ENCODE assay signal across 15 cellular contexts in genomic region chr12:119843100-119843499, GRCh38. TPM values are rescaled to one million over a fixed set of nuclear protein-coding genes. Genes with fewer than 3 reads are reported as not detected.
DNase-seq lines count a peak whose midpoint lies in the region; ATAC-seq, FAIRE-seq and TF ChIP-seq lines count a peak whose summit lies in the region.
"Had no signal": no experiment of that assay in that cellular context is flagged by ENCODE, and none has a peak within 500 bp of the region (broad histone marks: within the 10 kb centered on the region; RNA-seq: fewer than 3 reads in every experiment).

No MANE protein-coding gene starts in this region.

- peak overlapping the region; percentile 3 for H3K27ac Mint-ChIP-seq in activated T-helper 1 cell treated with anti-CD3 and anti-CD28 coated beads, Interleukin-12 subunit alpha, Interleukin-12 subunit beta, Interleukin-2, Interleukin-4 antibody, amounts not matched to agents 30 ng/mL and 10 ng/mL and 1 ng/mL, durations not matched to agents 14 hours and 24 hours and 36 hours
- H3K27ac Mint-ChIP-seq in activated CD8-positive, alpha-beta memory T cell treated with anti-CD3 and anti-CD28 coated beads, Interleukin-2, amount 10 ng/mL, durations not matched to agents 7 days and 5 days = no peak overlapping the region
- H3K27ac Mint-ChIP-seq: activated CD4-positive, alpha-beta T cell treated with anti-CD3 and anti-CD28 coated beads for 36 hours; activated T-cell treated with anti-CD3 and anti-CD28 coated beads, Interleukin-2, amount 50 U/mL, for 72 hours; B cell; T-helper 1 cell treated with Interleukin-12 subunit alpha and Interleukin-12 subunit beta and Interleukin-4 antibody, amounts not matched to agents 30 μg/mL and 1 μg/mL, for 36 hours had no signal

- TF ChIP-seq CTCF in AG09319 (IDR thresholded peaks at IDR 0.05; ENCODE audit: low read depth, low read length) (no peak), hepatocyte (IDR thresholded peaks at IDR 0.05; ENCODE audit: poor library complexity) (no peak)

- FAIRE-seq in H54 (lab: Jason Lieb, UNC) = no peak

- H3K4me3 Mint-ChIP-seq in activated T-helper 1 cell treated with anti-CD3 and anti-CD28 coated beads, Interleukin-12 subunit alpha, Interleukin-12 subunit beta, Interleukin-2, Interleukin-4 antibody, amounts not matched to agents 30 ng/mL and 10 ng/mL and 1 ng/mL, durations not matched to agents 14 hours and 24 hours and 36 hours = no peak overlapping the region
- H3K4me3 Mint-ChIP-seq in activated CD8-positive, alpha-beta memory T cell treated with anti-CD3 and anti-CD28 coated beads, Interleukin-2, amount 10 ng/mL, durations not matched to agents 7 days and 5 days = no peak overlapping the region
- H3K4me3 Mint-ChIP-seq: activated CD4-positive, alpha-beta T cell treated with anti-CD3 and anti-CD28 coated beads for 36 hours; activated T-cell treated with anti-CD3 and anti-CD28 coated beads, Interleukin-2, amount 50 U/mL, for 72 hours; B cell; T-helper 1 cell treated with Interleukin-12 subunit alpha and Interleukin-12 subunit beta and Interleukin-4 antibody, amounts not matched to agents 30 μg/mL and 1 μg/mL, for 36 hours had no signal

- H3K27ac ChIP-seq in hepatocyte = no peak overlapping the region
- H3K27ac ChIP-seq: gastrocnemius medialis had no signal

- peaks cover 4% of the 10 kb centered on the region for H3K9me3 Mint-ChIP-seq in activated T-helper 1 cell treated with anti-CD3 and anti-CD28 coated beads, Interleukin-12 subunit alpha, Interleukin-12 subunit beta, Interleukin-2, Interleukin-4 antibody, amounts not matched to agents 30 ng/mL and 10 ng/mL and 1 ng/mL, durations not matched to agents 14 hours and 24 hours and 36 hours
- H3K9me3 Mint-ChIP-seq in activated CD8-positive, alpha-beta memory T cell treated with anti-CD3 and anti-CD28 coated beads, Interleukin-2, amount 10 ng/mL, durations not matched to agents 7 days and 5 days (ENCODE audit: low read depth) = peaks cover 4% of the 10 kb centered on the region
- H3K9me3 Mint-ChIP-seq: T-helper 1 cell treated with Interleukin-12 subunit alpha and Interleukin-12 subunit beta and Interleukin-4 antibody, amounts not matched to agents 30 μg/mL and 1 μg/mL, for 36 hours had no signal

- no peaks in the 10 kb centered on the region for H3K4me1 Mint-ChIP-seq in activated T-helper 1 cell treated with anti-CD3 and anti-CD28 coated beads, Interleukin-12 subunit alpha, Interleukin-12 subunit beta, Interleukin-2, Interleukin-4 antibody, amounts not matched to agents 30 ng/mL and 10 ng/mL and 1 ng/mL, durations not matched to agents 14 hours and 24 hours and 36 hours (ENCODE audit: low read depth)
- H3K4me1 Mint-ChIP-seq in activated CD8-positive, alpha-beta memory T cell treated with anti-CD3 and anti-CD28 coated beads, Interleukin-2, amount 10 ng/mL, durations not matched to agents 7 days and 5 days = no peaks in the 10 kb centered on the region
- H3K4me1 Mint-ChIP-seq: activated CD4-positive, alpha-beta T cell treated with anti-CD3 and anti-CD28 coated beads for 36 hours had no signal

- H3K4me3 ChIP-seq in hepatocyte = no peak overlapping the region
- H3K4me3 ChIP-seq: gastrocnemius medialis had no signal

- H2AFZ ChIP-seq in hepatocyte = no peak overlapping the region

- H3K9me3 ChIP-seq in hepatocyte (ENCODE audit: low read depth) = no peaks in the 10 kb centered on the region
- H3K9me3 ChIP-seq: gastrocnemius medialis had no signal

- no peaks in the 10 kb centered on the region for H3K27me3 ChIP-seq in hepatocyte
- H3K27me3 ChIP-seq: gastrocnemius medialis had no signal

- no peaks in the 10 kb centered on the region for H3K36me3 ChIP-seq in hepatocyte (replicated peaks; ENCODE audit: insufficient read depth, low read depth)
- H3K36me3 ChIP-seq: gastrocnemius medialis had no signal

- peaks cover 37% of the 10 kb centered on the region for H3K36me3 Mint-ChIP-seq in activated T-helper 1 cell treated with anti-CD3 and anti-CD28 coated beads, Interleukin-12 subunit alpha, Interleukin-12 subunit beta, Interleukin-2, Interleukin-4 antibody, amounts not matched to agents 30 ng/mL and 10 ng/mL and 1 ng/mL, durations not matched to agents 14 hours and 24 hours and 36 hours (ENCODE audit: low read depth)
- H3K36me3 Mint-ChIP-seq in activated CD8-positive, alpha-beta memory T cell treated with anti-CD3 and anti-CD28 coated beads, Interleukin-2, amount 10 ng/mL, durations not matched to agents 7 days and 5 days = peaks cover 78% of the 10 kb centered on the region

- H3K79me2 ChIP-seq in hepatocyte = no peaks in the 10 kb centered on the region

- no peaks in the 10 kb centered on the region for H3K4me1 ChIP-seq in hepatocyte (ENCODE audit: insufficient read depth)
- H3K4me1 ChIP-seq: gastrocnemius medialis had no signal

- no peak overlapping the region for H3K4me2 ChIP-seq in hepatocyte

- no peaks in the 10 kb centered on the region for H3K9me2 ChIP-seq in hepatocyte (replicated peaks; ENCODE audit: insufficient read depth)

- no peak for ATAC-seq in activated CD8-positive, alpha-beta memory T cell treated with anti-CD3 and anti-CD28 coated beads, Interleukin-2, amount 10 ng/mL, durations not matched to agents 7 days and 5 days
- no peak for ATAC-seq in GM18511 (IDR thresholded peaks at IDR 0.05; ENCODE audit: unreplicated experiment)
- ATAC-seq in GM18868 (IDR thresholded peaks at IDR 0.05; ENCODE audit: unreplicated experiment) = no peak
- ATAC-seq: activated CD4-positive, alpha-beta T cell treated with anti-CD3 and anti-CD28 coated beads for 36 hours; activated T-cell treated with anti-CD3 and anti-CD28 coated beads, Interleukin-2, amount 50 U/mL, for 72 hours; gastrocnemius medialis; Panc1 had no signal

- no peak for TF ChIP-seq POLR2A in H54 (IDR thresholded peaks at IDR 0.05; ENCODE audit: low read depth, low read length)

- DNase-seq in AG09319 (ENCODE audit: extremely low read depth, low read depth) (peak; percentile 20), H54 (ENCODE audit: insufficient read length, low spot score) (peak; percentile 17), hepatocyte (ENCODE audit: low spot score) (peak; percentile 12), NCI-H1105 treated with DMSO at 0.1 percent for 48 hours (lab: John Stamatoyannopoulos, UW) (no peak)
- DNase-seq in activated T-helper 1 cell treated with anti-CD3 and anti-CD28 coated beads, Interleukin-12 subunit alpha, Interleukin-12 subunit beta, Interleukin-2, Interleukin-4 antibody, amounts not matched to agents 30 ng/mL and 10 ng/mL and 1 ng/mL, durations not matched to agents 14 hours and 24 hours and 36 hours (ENCODE audit: low spot score) = no peak
- no peak for DNase-seq in activated CD8-positive, alpha-beta memory T cell treated with anti-CD3 and anti-CD28 coated beads, Interleukin-2, amount 10 ng/mL, durations not matched to agents 7 days and 5 days
- DNase-seq: activated CD4-positive, alpha-beta T cell treated with anti-CD3 and anti-CD28 coated beads for 36 hours; activated T-cell treated with anti-CD3 and anti-CD28 coated beads, Interleukin-2, amount 50 U/mL, for 72 hours; gastrocnemius medialis; trophoblast cell had no signal

- WGBS in hepatocyte (ENCODE audit: low lambda C conversion rate, missing lambda C conversion rate) = 70% methylated on average over 2 of the region's 2 CpGs

- H4K20me1 ChIP-seq in hepatocyte (ENCODE audit: insufficient read depth, poor library complexity, severe bottlenecking) = no peaks in the 10 kb centered on the region

- CTCF ChIA-PET in activated CD8-positive, alpha-beta memory T cell treated with anti-CD3 and anti-CD28 coated beads, Interleukin-2, amount 10 ng/mL, durations not matched to agents 7 days and 5 days (lab: Charles Lee) = no interaction called here

- H3K27me3 Mint-ChIP-seq in activated T-helper 1 cell treated with anti-CD3 and anti-CD28 coated beads, Interleukin-12 subunit alpha, Interleukin-12 subunit beta, Interleukin-2, Interleukin-4 antibody, amounts not matched to agents 30 ng/mL and 10 ng/mL and 1 ng/mL, durations not matched to agents 14 hours and 24 hours and 36 hours (ENCODE audit: insufficient read depth) = no peaks in the 10 kb centered on the region
- H3K27me3 Mint-ChIP-seq in activated CD8-positive, alpha-beta memory T cell treated with anti-CD3 and anti-CD28 coated beads, Interleukin-2, amount 10 ng/mL, durations not matched to agents 7 days and 5 days = no peaks in the 10 kb centered on the region
- H3K27me3 Mint-ChIP-seq: activated CD4-positive, alpha-beta T cell treated with anti-CD3 and anti-CD28 coated beads for 36 hours; B cell had no signal

- intact Hi-C loops in activated T-helper 1 cell treated with anti-CD3 and anti-CD28 coated beads, Interleukin-12 subunit alpha, Interleukin-12 subunit beta, Interleukin-2, Interleukin-4 antibody, amounts not matched to agents 30 ng/mL and 10 ng/mL and 1 ng/mL, durations not matched to agents 14 hours and 24 hours and 36 hours (cut with micrococcal nuclease) = no loop called here

RNA-seq across cellular contexts. Expression of gene CIT, which starts 34.0 kb away (rescaled TPM):
- total RNA-seq in activated T-helper 1 cell treated with anti-CD3 and anti-CD28 coated beads, Interleukin-12 subunit alpha, Interleukin-12 subunit beta, Interleukin-2, Interleukin-4 antibody, amounts not matched to agents 30 ng/mL and 10 ng/mL and 1 ng/mL, durations not matched to agents 14 hours and 24 hours and 36 hours = 36.6 and 40.3 TPM in 2 replicates
- total RNA-seq in hepatocyte = 3.9 and 4.4 TPM in 2 replicates
- 3.6 and 3.7 TPM in 2 replicates for polyA plus RNA-seq in hepatocyte
- total RNA-seq in activated CD8-positive, alpha-beta memory T cell treated with anti-CD3 and anti-CD28 coated beads, Interleukin-2, amount 10 ng/mL, durations not matched to agents 7 days and 5 days = 100 to 1,000 TPM in 1 of 2 experiments, 10 to 100 TPM in 1; 82.9 to 124 TPM

Comparison
In these comparisons a context has a peak if more than half of its experiments do, and no peak if none do; other contexts are left out.
1. DNase-seq: peak in AG09319 (single experiment), H54 (single experiment) and hepatocyte (single experiment); none in activated T-helper 1 cell treated with anti-CD3 and anti-CD28 coated beads, Interleukin-12 subunit alpha, Interleukin-12 subunit beta, Interleukin-2, Interleukin-4 antibody, amounts not matched to agents 30 ng/mL and 10 ng/mL and 1 ng/mL, durations not matched to agents 14 hours and 24 hours and 36 hours (single experiment), activated CD8-positive, alpha-beta memory T cell treated with anti-CD3 and anti-CD28 coated beads, Interleukin-2, amount 10 ng/mL, durations not matched to agents 7 days and 5 days (single experiment) and NCI-H1105 treated with DMSO at 0.1 percent for 48 hours (single experiment).